ENCODE assay signal across 9 cellular contexts in the genomic region with DNA sequence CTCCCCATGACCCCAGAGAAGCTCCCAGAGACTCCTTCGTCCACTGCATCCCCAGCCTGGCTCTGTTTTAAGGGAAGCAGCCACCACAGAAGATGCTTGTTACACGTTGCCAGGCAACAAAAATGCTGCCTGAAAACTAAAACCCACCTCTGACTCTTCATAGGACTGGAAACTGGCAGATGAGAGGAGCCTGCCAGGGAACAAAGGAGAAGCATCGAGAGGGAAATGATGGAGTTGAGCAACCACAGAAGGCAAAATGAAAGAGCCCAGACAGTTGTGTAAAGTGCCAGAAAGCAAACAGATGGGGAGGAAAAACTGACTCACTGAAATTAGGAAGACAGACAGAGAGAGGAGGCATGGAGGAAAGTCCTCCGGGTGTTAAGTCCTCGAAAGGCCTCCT.
DNase-seq lines count a peak whose midpoint lies in the region; TF ChIP-seq lines count a peak whose summit lies in the region.
"Had no signal": no experiment of that assay in that cellular context is flagged by ENCODE, and none has a peak within 500 bp of the region (broad histone marks: within the 10 kb centered on the region; RNA-seq: fewer than 3 reads in every experiment).

No MANE protein-coding gene starts in this region.

- no TSS peak for BruUV-seq in Calu3 (replicated peaks; lab: Mats Ljungman, UMichigan)

- H3K36me3 ChIP-seq in adipocyte (ENCODE audit: control insufficient read depth, insufficient read depth, low read length, severe bottlenecking) (no peaks in the 10 kb centered on the region), WERI-Rb-1 (no peaks in the 10 kb centered on the region)
- H3K36me3 ChIP-seq: adrenal gland had no signal

- peak; percentile 91 for DNase-seq in DMS153 (lab: John Stamatoyannopoulos, UW)
- DNase-seq in NCI-H1092 treated with DMSO at 0.1 percent for 48 hours (lab: John Stamatoyannopoulos, UW), result peak; percentile 46
- DNase-seq in adipocyte (ENCODE audit: low read depth), result peak; percentile 48
- DNase-seq in mucosa of gallbladder (ENCODE audit: low spot score), result peak; percentile 38
- DNase-seq in WERI-Rb-1, result no peak
- DNase-seq in retina, result no peak
- DNase-seq in Calu3, result no peak
- no peak for DNase-seq in coronary artery (ENCODE audit: low spot score)

- no peaks in the 10 kb centered on the region for H3K4me1 Mint-ChIP-seq in Calu3 (ENCODE audit: low read depth, unreplicated experiment)

- peaks cover 89% of the 10 kb centered on the region for H3K27me3 Mint-ChIP-seq in Calu3 (ENCODE audit: unreplicated experiment)

- H3K9me3 ChIP-seq in adipocyte (ENCODE audit: control insufficient read depth, low read length), result no peaks in the 10 kb centered on the region
- H3K9me3 ChIP-seq in WERI-Rb-1 (ENCODE audit: severe bottlenecking), result peaks cover 6% of the 10 kb centered on the region
- H3K9me3 ChIP-seq: adrenal gland had no signal

- H3K4me3 Mint-ChIP-seq in Calu3 (ENCODE audit: low read depth, unreplicated experiment), result no peak overlapping the region

- H3K27ac ChIP-seq in WERI-Rb-1 (no peak overlapping the region), coronary artery (no peak overlapping the region)

- H3K4me1 ChIP-seq in adipocyte (ENCODE audit: control insufficient read depth, insufficient read depth, low read length), result peaks cover 8% of the 10 kb centered on the region

- CTCF ChIA-PET in Calu3 (lab: Charles Lee), result interaction anchor here (0.6 kb wide), 1 partner anchor 1388 kb away, joined by 3 read pairs; no protein-coding TSS in a partner anchor

- intact Hi-C loops in Calu3 (cut with micrococcal nuclease; ENCODE audit: unreplicated experiment), result no loop called here

- no peaks in the 10 kb centered on the region for H3K9me3 Mint-ChIP-seq in Calu3 (ENCODE audit: low read depth, unreplicated experiment)

- no peak overlapping the region for H3K4me3 ChIP-seq in adipocyte (ENCODE audit: low read length)
- H3K4me3 ChIP-seq in WERI-Rb-1 (ENCODE audit: low read depth, low read length), result no peak overlapping the region
- no peak overlapping the region for H3K4me3 ChIP-seq in coronary artery
- H3K4me3 ChIP-seq: adrenal gland had no signal

- no peaks in the 10 kb centered on the region for H3K36me3 Mint-ChIP-seq in Calu3 (ENCODE audit: insufficient read depth, unreplicated experiment)

- no peak overlapping the region for H3K27ac Mint-ChIP-seq in Calu3 (ENCODE audit: unreplicated experiment)

- no peak overlapping the region for H3K9ac ChIP-seq in adipocyte (ENCODE audit: low read length)

- H3K27me3 ChIP-seq in adipocyte (replicated peaks; ENCODE audit: control insufficient read depth, insufficient read depth, low read length), result peaks cover 18% of the 10 kb centered on the region
- H3K27me3 ChIP-seq in WERI-Rb-1 (ENCODE audit: insufficient read depth, low read depth, severe bottlenecking), result peaks cover 78% of the 10 kb centered on the region

- TF ChIP-seq CTCF in WERI-Rb-1 (IDR thresholded peaks at IDR 0.05; ENCODE audit: low read depth, low read length) (no peak), Calu3 (IDR thresholded peaks at IDR 0.05; ENCODE audit: unreplicated experiment) (no peak), coronary artery (IDR thresholded peaks at IDR 0.05) (no peak)

Comparison
In these comparisons a context has a peak if more than half of its experiments do, and no peak if none do; other contexts are left out.
1. DNase-seq: peak in DMS153 (single experiment), NCI-H1092 treated with DMSO at 0.1 percent for 48 hours (single experiment), adipocyte (single experiment) and mucosa of gallbladder (single experiment); none in WERI-Rb-1 (single experiment), retina (single experiment), Calu3 (single experiment) and coronary artery (single experiment).